ENCODE assay signal across 8 cellular contexts in genomic region chr19:38691938-38692457, GRCh38. TPM values are rescaled to one million over a fixed set of nuclear protein-coding genes. Genes with fewer than 3 reads are reported as not detected.
A peak's percentile ranks its signal among the peaks of the same experiment; 100 is the strongest.
DNase-seq lines count a peak whose midpoint lies in the region; ATAC-seq and TF ChIP-seq lines count a peak whose summit lies in the region.

No MANE protein-coding gene starts in this region.

- TF ChIP-seq RAD21 in IMR-90 (IDR thresholded peaks at IDR 0.05; ENCODE audit: low read length) (no peak), liver (IDR thresholded peaks at IDR 0.05) (no peak)

- CTCF ChIA-PET in IMR-90 (lab: Yijun Ruan, JAX) = interaction anchor here (0.9 to 1.2 kb wide), 3 partner anchors 16 to 239 kb away, joined by 3 to 4 read pairs (median 3); partner anchors contain the start of genes MRPS12 and SARS2

- H3K36me3 ChIP-seq in IMR-90 (ENCODE audit: control insufficient read depth, insufficient read depth, low read length) (peaks cover 22% of the 10 kb centered on the region), colonic mucosa (no peaks in the 10 kb centered on the region), liver (ENCODE audit: control insufficient read depth in 4 of 4, insufficient read depth in 3 of 4, low read depth in 1 of 4, low read length in 3 of 4) (no peaks in the 10 kb centered on the region), thyroid gland (no peaks in the 10 kb centered on the region)

- H3K4me1 ChIP-seq in IMR-90 (ENCODE audit: control insufficient read depth, insufficient read depth, low read length) (peaks cover 20% of the 10 kb centered on the region), colonic mucosa (peaks cover 15% of the 10 kb centered on the region), liver (ENCODE audit: control insufficient read depth in 4 of 4, insufficient read depth in 4 of 4, low read length in 3 of 4) (peaks cover 13 to 49% (median 36%) of the 10 kb centered on the region in 4 donors), thyroid gland (peaks cover 61 to 77% of the 10 kb centered on the region in 2 donors)

- TF ChIP-seq CTCF in IMR-90 (conservative IDR thresholded peaks at IDR 0.05; ENCODE audit: low read depth, low read length) = no peak
- TF ChIP-seq CTCF in colonic mucosa (IDR thresholded peaks at IDR 0.05) = no peak
- TF ChIP-seq CTCF in liver (IDR thresholded peaks at IDR 0.05; ENCODE audit: low read depth, low read length, missing input control) = no peak
- no peak for TF ChIP-seq CTCF in thyroid gland (IDR thresholded peaks at IDR 0.05)

- peak overlapping the region; percentile 92 for H3K4ac ChIP-seq in IMR-90 (ENCODE audit: low read depth, low read length)

- H4K5ac ChIP-seq in IMR-90 (ENCODE audit: low read depth, low read length) = peak overlapping the region; percentile 14

- peaks cover 0 to 89% of the 10 kb centered on the region in 2 experiments; a peak in 3 of 4 replicates for H3K79me1 ChIP-seq in IMR-90 (ENCODE audit: low read depth in 1 of 2, low read length in 2 of 2)

- ATAC-seq in IMR-90 (ENCODE audit: low read depth) (peak; percentile 71), GM19452 (IDR thresholded peaks at IDR 0.05; ENCODE audit: unreplicated experiment) (no peak), GM18517 (IDR thresholded peaks at IDR 0.05; ENCODE audit: unreplicated experiment) (no peak), HG02610 (IDR thresholded peaks at IDR 0.05; ENCODE audit: unreplicated experiment) (no peak)

- dilution Hi-C loops in IMR-90 (cut with HindIII; ENCODE audit: low sequenced_read_pairs, unreplicated experiment) = no loop called here

- H2AFZ ChIP-seq in IMR-90 (replicated peaks; ENCODE audit: low read length, poor library complexity) = peak overlapping the region; percentile 26

- no TSS peak for BruUV-seq in IMR-90 (replicated peaks; lab: Mats Ljungman, UMichigan)

- H3K9ac ChIP-seq in IMR-90 (ENCODE audit: low read depth, low read length) (peak overlapping the region; percentile 53), colonic mucosa (ENCODE audit: low read depth in 2 of 2, low read length in 2 of 2) (peak overlapping the region in 1 of 2 donors; percentile 67), liver (ENCODE audit: low read depth in 1 of 2, low read length in 2 of 2) (no peak overlapping the region)

- POLR2A ChIA-PET in IMR-90 (lab: Charles Lee; ENCODE audit: unreplicated experiment) = interaction anchor here (0.5 to 1.4 kb wide), 6 partner anchors 10 to 37 kb away, joined by 4 to 6 read pairs (median 4); no protein-coding TSS in a partner anchor

- H3K18ac ChIP-seq in IMR-90 (ENCODE audit: low read depth, low read length) = peak overlapping the region; percentile 81

- H2AK9ac ChIP-seq in IMR-90 (replicated peaks; ENCODE audit: low read depth, low read length, poor library complexity) = peak overlapping the region; percentile 78

- peak overlapping the region; percentile 32 for H3K4me2 ChIP-seq in IMR-90 (ENCODE audit: low read depth, low read length)

- peak overlapping the region; percentile 88 to 90 for H4K8ac ChIP-seq in IMR-90 (ENCODE audit: low read depth in 2 of 2, low read length in 2 of 2)

- H3K9me3 ChIP-seq in IMR-90 (ENCODE audit: control insufficient read depth, insufficient read depth, low read length) (no peaks in the 10 kb centered on the region), colonic mucosa (no peaks in the 10 kb centered on the region), liver (ENCODE audit: control insufficient read depth in 4 of 4, low read length in 3 of 4) (no peaks in the 10 kb centered on the region), thyroid gland (no peaks in the 10 kb centered on the region)

- peak overlapping the region; percentile 65; the same call in 1 of the 2 replicates for H3K14ac ChIP-seq in IMR-90 (replicated peaks; ENCODE audit: low read depth, low read length)

- peak overlapping the region; percentile 83; the same call in 1 of the 3 replicates for H2BK15ac ChIP-seq in IMR-90 (ENCODE audit: low read depth, low read length)

- WGBS in IMR-90 (ENCODE audit: extremely low coverage in 2 of 2, insufficient read length in 1 of 2), 2 experiments = 68% methylated on average over 12 of the region's 15 CpGs; no CpG with 5 or more reads in 1 of the 2 experiments
- 78% methylated on average over 15 of the region's 15 CpGs for WGBS in liver
- WGBS in thyroid gland, 2 donors = 66 to 68% methylated on average over 15 of the region's 15 CpGs

- intact Hi-C loops in IMR-90 (cut with micrococcal nuclease) = no loop called here
- intact Hi-C loops in colonic mucosa (cut with DNase I) = no loop called here
- intact Hi-C loops in thyroid gland (cut with DNase I) = no loop called here

- H3K9me1 ChIP-seq in IMR-90 (ENCODE audit: insufficient read depth, low read length) = peaks cover 34% of the 10 kb centered on the region

- H4K20me1 ChIP-seq in IMR-90 (ENCODE audit: insufficient read depth, low read length) = peaks cover 38% of the 10 kb centered on the region

- H3K27ac ChIP-seq in IMR-90 (ENCODE audit: insufficient read depth, low read length) (peak overlapping the region; percentile 96), colonic mucosa (peak overlapping the region; percentile 70), liver (ENCODE audit: low read depth in 1 of 2, low read length in 2 of 2) (peak overlapping the region; percentile 49 to 69), thyroid gland (peak overlapping the region; percentile 82 to 89 (median 83))

- H3K23ac ChIP-seq in IMR-90 (ENCODE audit: low read depth, low read length) = peak overlapping the region; percentile 64

- H2AK5ac ChIP-seq in IMR-90 (ENCODE audit: low read depth, low read length) = peak overlapping the region; percentile 99

- no peak overlapping the region for H3K4me3 ChIP-seq in IMR-90 (ENCODE audit: insufficient read depth, low read depth, low read length)
- no peak overlapping the region for H3K4me3 ChIP-seq in colonic mucosa
- H3K4me3 ChIP-seq in liver (ENCODE audit: low read depth in 1 of 3, low read length in 3 of 3) = no peak overlapping the region
- no peak overlapping the region for H3K4me3 ChIP-seq in thyroid gland (replicated peaks in 1 of 3)

- peak overlapping the region; percentile 72 for H3K56ac ChIP-seq in IMR-90 (ENCODE audit: extremely low read depth, insufficient read depth, low read length)

- peak overlapping the region; percentile 95 for H2BK5ac ChIP-seq in IMR-90 (ENCODE audit: low read depth, low read length, poor library complexity, severe bottlenecking)

- no peaks in the 10 kb centered on the region for H3K27me3 ChIP-seq in IMR-90 (ENCODE audit: control insufficient read depth, insufficient read depth, low read length)
- no peaks in the 10 kb centered on the region for H3K27me3 ChIP-seq in colonic mucosa
- H3K27me3 ChIP-seq in liver (ENCODE audit: control insufficient read depth in 4 of 4, insufficient read depth in 4 of 4, low read length in 3 of 4) = no peaks in the 10 kb centered on the region
- no peaks in the 10 kb centered on the region for H3K27me3 ChIP-seq in thyroid gland

- DNase-seq in IMR-90 (peak; percentile 92), colonic mucosa (no peak), thyroid gland (no peak), DMS114 treated with DMSO at 0.1 percent for 48 hours (lab: John Stamatoyannopoulos, UW; ENCODE audit: unreplicated experiment) (no peak)

- TF ChIP-seq POLR2A in IMR-90 (IDR thresholded peaks at IDR 0.05; ENCODE audit: low read depth, low read length) (no peak), thyroid gland (IDR thresholded peaks at IDR 0.05) (no peak)

- in situ Hi-C loops in IMR-90 (cut with MboI; ENCODE audit: low sequenced_read_pairs) = no loop called here

- H2BK120ac ChIP-seq in IMR-90 (ENCODE audit: low read depth, low read length) = peak overlapping the region; percentile 87

- peak overlapping the region; percentile 95 for H4K91ac ChIP-seq in IMR-90 (ENCODE audit: insufficient read depth, low read depth, low read length)

- peak overlapping the region; percentile 76; the same call in 1 of the 2 replicates for H2BK20ac ChIP-seq in IMR-90 (ENCODE audit: low read depth, low read length)

TF ChIP-seq in IMR-90, 13 proteins besides CTCF, POLR2A, EP300 and RAD21:
- peak; percentile 41; the same call in 1 of the 2 replicates for TF ChIP-seq BHLHE40 (IDR thresholded peaks at IDR 0.05; ENCODE audit: low read depth, low read length)
- peak; percentile 52; the same call in 1 of the 2 replicates for TF ChIP-seq MAZ (IDR thresholded peaks at IDR 0.05; ENCODE audit: borderline replicate concordance, low read depth, low read length)
- TF ChIP-seq NFE2L2 (IDR thresholded peaks at IDR 0.05; ENCODE audit: low read depth, low read length) = no peak
- TF ChIP-seq CEBPB (IDR thresholded peaks at IDR 0.05; ENCODE audit: low read depth, low read length) = no peak; the same call in 1 of the 2 replicates
- TF ChIP-seq FOS (IDR thresholded peaks at IDR 0.05; ENCODE audit: low read depth, low read length) = 0 out of 2 replicates have a peak, but pooled peaks have one; percentile 3
- TF ChIP-seq MAFK (IDR thresholded peaks at IDR 0.05; ENCODE audit: low read depth, low read length) = peak; percentile 80

TF ChIP-seq in liver, 16 proteins besides CTCF, POLR2A, EP300 and RAD21 (continues in another document):
- TF ChIP-seq JUND (IDR thresholded peaks at IDR 0.05) (peak in 1 of 2 donors; percentile 43), TAF1 (conservative IDR thresholded peaks at IDR 0.05) (no peak)

RNA-seq across cellular contexts. Expression of gene ACTN4, which starts 44.5 kb away (rescaled TPM):
- total RNA-seq in IMR-90 (2012; rRNA removed) (614 and 659 TPM in 2 replicates), colonic mucosa (1,000 to 10,000 TPM; 1,019 to 1,060 TPM), liver (100 to 1,000 TPM in 1 of 2 donors, 10 to 100 TPM in 1; 93.9 to 164 TPM), thyroid gland (100 to 1,000 TPM; 191 to 479 (median 365) TPM)
- polyA plus RNA-seq in IMR-90 (2012; rRNA removed) (497 and 541 TPM in 2 replicates), liver (100 to 1,000 TPM in 1 of 2 donors, 10 to 100 TPM in 1; 35.4 to 104 TPM)
- polyA plus RNA-seq in IMR-90 (2012; cell fraction: cytosol; rRNA removed) = 291 and 549 TPM in 2 replicates
- polyA plus RNA-seq in IMR-90 (2012; cell fraction: nucleus; rRNA removed; ENCODE audit: low replicate concordance) = 608 and 1,383 TPM in 2 replicates

RNA-seq across cellular contexts. Expression of gene CAPN12, which starts 52.3 kb away (rescaled TPM):
- total RNA-seq in IMR-90 (2012; rRNA removed) (0.18 TPM in 1 of 2 replicates, not detected in the other), colonic mucosa (1 to 10 TPM; 5.2 to 5.7 TPM), liver (10 to 100 TPM in 1 of 2 donors, 1 to 10 TPM in 1; 5.3 to 28.7 TPM), thyroid gland (1 to 10 TPM in 2 of 4 donors, not detected in 2; 1.6 to 2.0 TPM)
- polyA plus RNA-seq in IMR-90 (2012; rRNA removed) (0.97 and 0.99 TPM in 2 replicates), liver (10 to 100 TPM in 1 of 2 donors, 1 to 10 TPM in 1; 3.8 to 12.3 TPM)
- 0.27 and 0.67 TPM in 2 replicates for polyA plus RNA-seq in IMR-90 (2012; cell fraction: cytosol; rRNA removed)
- polyA plus RNA-seq in IMR-90 (2012; cell fraction: nucleus; rRNA removed; ENCODE audit: low replicate concordance) = 8.4 and 12.7 TPM in 2 replicates
